14 cellular contexts compared by ENCODE assay signal in the genomic region with DNA sequence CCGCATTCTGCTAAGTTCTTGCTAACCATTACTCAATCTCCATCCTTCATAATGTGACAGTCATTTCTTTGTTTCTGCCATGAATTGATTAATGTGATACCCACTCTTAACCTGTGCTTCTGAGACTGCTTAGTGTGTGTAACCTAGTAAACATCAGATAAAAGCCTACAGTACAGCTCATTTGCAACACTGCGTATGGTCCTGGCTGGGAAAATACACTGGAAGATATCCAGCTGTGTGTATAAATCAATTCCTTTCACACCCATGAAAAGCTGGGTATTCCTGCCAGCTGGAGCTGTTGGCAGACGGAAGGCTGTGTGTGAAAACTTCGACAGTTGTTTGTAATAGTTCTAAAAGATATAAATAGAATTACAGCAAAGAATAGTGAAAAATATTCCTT.
A peak's percentile ranks its signal among the peaks of the same experiment; 100 is the strongest.
DNase-seq lines count a peak whose midpoint lies in the region.
"Had no signal": no experiment of that assay in that cellular context is flagged by ENCODE, and none has a peak within 500 bp of the region (broad histone marks: within the 10 kb centered on the region; RNA-seq: fewer than 3 reads in every experiment).

No MANE protein-coding gene starts in this region.

- DNase-seq in Ammon's horn (ENCODE audit: low spot score) (peak; percentile 59), NCI-H1417 treated with DMSO at 0.1 percent for 48 hours (lab: John Stamatoyannopoulos, UW) (peak; percentile 94), NCI-H748 treated with DMSO at 0.1 percent for 48 hours (lab: John Stamatoyannopoulos, UW) (peak; percentile 96), midbrain (lab: John Stamatoyannopoulos, UW) (peak; percentile 50), HAP-1 (ENCODE audit: low spot score in 2 of 2) (no peak), LoVo (ENCODE audit: low spot score) (no peak), activated gamma-delta T cell (lab: John Stamatoyannopoulos, UW) (no peak), SKM-1 (lab: John Stamatoyannopoulos, UW; ENCODE audit: unreplicated experiment) (no peak)
- DNase-seq: activated CD8-positive, alpha-beta T cell treated with anti-CD3 and anti-CD28 coated beads for 36 hours; activated gamma-delta T cell treated with Interleukin-2 at 50 U/mL for 16 hours; lower lobe of right lung; stimulated activated naive CD8-positive, alpha-beta T cell treated with anti-CD3 and anti-CD28 coated beads, Interleukin-15, Interleukin-2, amounts not matched to agents 100 U/mL and 50 U/mL, for 24 hours had no signal

- no peak overlapping the region for H3K4me3 ChIP-seq in HAP-1
- H3K4me3 ChIP-seq: lower lobe of right lung, vagina had no signal

- H3K36me3 ChIP-seq in HAP-1 (replicated peaks), result no peaks in the 10 kb centered on the region
- H3K36me3 ChIP-seq: lower lobe of right lung, neutrophil, vagina had no signal

- H3K4me1 ChIP-seq in HAP-1, result no peaks in the 10 kb centered on the region
- H3K4me1 ChIP-seq: lower lobe of right lung, vagina had no signal

- in situ Hi-C loops in HAP-1 (cut with MboI; ENCODE audit: low sequenced_read_pairs), result no loop called here

- no peaks in the 10 kb centered on the region for H3K27me3 ChIP-seq in HAP-1 (ENCODE audit: low read depth)
- H3K27me3 ChIP-seq: neutrophil, vagina had no signal

- H3K9me3 ChIP-seq in HAP-1, result no peaks in the 10 kb centered on the region
- H3K9me3 ChIP-seq: lower lobe of right lung, neutrophil, vagina had no signal

Comparison
In these comparisons a context has a peak if more than half of its experiments do, and no peak if none do; other contexts are left out.
1. DNase-seq: peak in Ammon's horn (single experiment), NCI-H1417 treated with DMSO at 0.1 percent for 48 hours (single experiment), NCI-H748 treated with DMSO at 0.1 percent for 48 hours (single experiment) and midbrain (single experiment); none in HAP-1 (0 of 2), LoVo (single experiment), activated gamma-delta T cell (single experiment) and SKM-1 (single experiment).